In the genomic region with DNA sequence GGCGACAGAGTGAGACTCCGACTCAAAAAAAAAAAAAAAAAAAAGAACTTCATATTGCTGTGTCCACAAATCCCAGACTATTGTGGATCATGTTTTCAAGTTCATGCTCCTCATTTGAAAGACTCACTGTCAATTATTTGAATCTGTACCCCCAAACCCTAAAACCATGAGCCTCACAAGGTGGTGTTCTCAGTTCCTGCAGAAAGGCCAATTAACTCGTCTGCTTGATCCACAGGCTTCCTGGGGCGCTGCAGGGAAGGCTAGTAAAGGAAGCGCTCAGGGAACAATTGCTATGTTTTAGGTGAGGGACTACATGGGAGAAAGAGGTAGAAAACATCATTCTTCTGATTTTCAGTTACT, we compare ENCODE assay signal across 1 cellular context.
A peak's percentile ranks its signal among the peaks of the same experiment; 100 is the strongest.
TF ChIP-seq lines count a peak whose summit lies in the region.

No MANE protein-coding gene starts in this region.

TF ChIP-seq in K562, 482 proteins besides CTCF, POLR2A, EP300 and RAD21 (continued from another document):
- TF ChIP-seq, protein P1, sequence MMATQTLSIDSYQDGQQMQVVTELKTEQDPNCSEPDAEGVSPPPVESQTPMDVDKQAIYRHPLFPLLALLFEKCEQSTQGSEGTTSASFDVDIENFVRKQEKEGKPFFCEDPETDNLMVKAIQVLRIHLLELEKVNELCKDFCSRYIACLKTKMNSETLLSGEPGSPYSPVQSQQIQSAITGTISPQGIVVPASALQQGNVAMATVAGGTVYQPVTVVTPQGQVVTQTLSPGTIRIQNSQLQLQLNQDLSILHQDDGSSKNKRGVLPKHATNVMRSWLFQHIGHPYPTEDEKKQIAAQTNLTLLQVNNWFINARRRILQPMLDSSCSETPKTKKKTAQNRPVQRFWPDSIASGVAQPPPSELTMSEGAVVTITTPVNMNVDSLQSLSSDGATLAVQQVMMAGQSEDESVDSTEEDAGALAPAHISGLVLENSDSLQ (IDR thresholded peaks at IDR 0.05), result no peak
- TF ChIP-seq HOXB6 (CRISPR knock-in tag; IDR thresholded peaks at IDR 0.05; ENCODE audit: borderline replicate concordance) (no peak), COPS2 (conservative IDR thresholded peaks at IDR 0.05) (no peak), TAF1 (IDR thresholded peaks at IDR 0.05; ENCODE audit: control insufficient read depth, extremely low read depth, insufficient read depth, low read length, severe bottlenecking) (peak; percentile 6), ATF7 (IDR thresholded peaks at IDR 0.05) (0 out of 2 replicates have a peak, but pooled peaks have one; percentile 5), PHF20 (IDR thresholded peaks at IDR 0.05; ENCODE audit: partially characterized antibody) (no peak), ELF1 (tag; IDR thresholded peaks at IDR 0.05) (peak; percentile 23; the same call in 1 of the 2 replicates), ZBTB17 (CRISPR knock-in tag; IDR thresholded peaks at IDR 0.05) (no peak), NR2C2 (CRISPR knock-in tag; IDR thresholded peaks at IDR 0.05) (no peak), NR2C2 (tag; IDR thresholded peaks at IDR 0.05) (peak; percentile 35; the same call in 1 of the 2 replicates), MCM7 (IDR thresholded peaks at IDR 0.05) (no peak), ZNF146 (CRISPR knock-in tag; IDR thresholded peaks at IDR 0.05; ENCODE audit: unreplicated experiment) (no peak), FOSL1 (tag; conservative IDR thresholded peaks at IDR 0.05) (no peak)
- TF ChIP-seq, protein P2, sequence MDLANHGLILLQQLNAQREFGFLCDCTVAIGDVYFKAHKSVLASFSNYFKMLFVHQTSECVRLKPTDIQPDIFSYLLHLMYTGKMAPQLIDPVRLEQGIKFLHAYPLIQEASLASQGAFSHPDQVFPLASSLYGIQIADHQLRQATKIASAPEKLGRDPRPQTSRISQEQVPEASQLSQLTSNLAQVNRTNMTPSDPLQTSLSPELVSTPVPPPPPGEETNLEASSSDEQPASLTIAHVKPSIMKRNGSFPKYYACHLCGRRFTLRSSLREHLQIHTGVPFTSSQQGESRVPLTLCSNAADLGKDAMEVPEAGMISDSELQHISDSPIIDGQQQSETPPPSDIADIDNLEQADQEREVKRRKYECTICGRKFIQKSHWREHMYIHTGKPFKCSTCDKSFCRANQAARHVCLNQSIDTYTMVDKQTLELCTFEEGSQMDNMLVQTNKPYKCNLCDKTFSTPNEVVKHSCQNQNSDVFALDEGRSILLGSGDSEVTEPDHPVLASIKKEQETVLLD (IDR thresholded peaks at IDR 0.05), result no peak
- TF ChIP-seq, protein P3, sequence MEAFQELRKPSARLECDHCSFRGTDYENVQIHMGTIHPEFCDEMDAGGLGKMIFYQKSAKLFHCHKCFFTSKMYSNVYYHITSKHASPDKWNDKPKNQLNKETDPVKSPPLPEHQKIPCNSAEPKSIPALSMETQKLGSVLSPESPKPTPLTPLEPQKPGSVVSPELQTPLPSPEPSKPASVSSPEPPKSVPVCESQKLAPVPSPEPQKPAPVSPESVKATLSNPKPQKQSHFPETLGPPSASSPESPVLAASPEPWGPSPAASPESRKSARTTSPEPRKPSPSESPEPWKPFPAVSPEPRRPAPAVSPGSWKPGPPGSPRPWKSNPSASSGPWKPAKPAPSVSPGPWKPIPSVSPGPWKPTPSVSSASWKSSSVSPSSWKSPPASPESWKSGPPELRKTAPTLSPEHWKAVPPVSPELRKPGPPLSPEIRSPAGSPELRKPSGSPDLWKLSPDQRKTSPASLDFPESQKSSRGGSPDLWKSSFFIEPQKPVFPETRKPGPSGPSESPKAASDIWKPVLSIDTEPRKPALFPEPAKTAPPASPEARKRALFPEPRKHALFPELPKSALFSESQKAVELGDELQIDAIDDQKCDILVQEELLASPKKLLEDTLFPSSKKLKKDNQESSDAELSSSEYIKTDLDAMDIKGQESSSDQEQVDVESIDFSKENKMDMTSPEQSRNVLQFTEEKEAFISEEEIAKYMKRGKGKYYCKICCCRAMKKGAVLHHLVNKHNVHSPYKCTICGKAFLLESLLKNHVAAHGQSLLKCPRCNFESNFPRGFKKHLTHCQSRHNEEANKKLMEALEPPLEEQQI (IDR thresholded peaks at IDR 0.05), result no peak
TF ChIP-seq in K562: peak in this region for 20.
